1 cellular context compared by ENCODE assay signal in the genomic region with DNA sequence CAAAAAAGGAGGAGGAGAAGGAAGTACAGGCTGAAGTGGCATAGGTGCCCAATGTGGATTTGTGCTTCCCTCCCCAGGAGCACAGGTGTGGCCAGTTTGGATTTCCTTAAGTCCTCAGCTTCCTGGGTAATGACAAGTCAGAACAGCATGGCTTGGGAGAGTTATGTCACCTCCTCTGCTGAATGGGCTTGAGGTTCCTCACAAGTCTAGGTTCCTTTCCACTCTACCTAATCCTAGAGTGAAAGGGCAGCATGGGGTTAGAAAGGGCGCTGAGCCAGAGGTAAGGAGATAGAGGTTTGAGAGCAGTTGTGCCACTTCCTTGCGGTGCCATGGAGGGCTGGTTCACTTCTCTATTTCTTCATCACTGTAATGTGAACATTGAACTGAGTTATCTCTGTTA.
TF ChIP-seq lines count a peak whose summit lies in the region.

No MANE protein-coding gene starts in this region.

TF ChIP-seq in GM12878, 131 proteins besides CTCF, POLR2A, EP300 and RAD21:
- TF ChIP-seq ZNF622 (IDR thresholded peaks at IDR 0.05) (no peak), SPI1 (IDR thresholded peaks at IDR 0.05; ENCODE audit: borderline replicate concordance, insufficient read depth, low read depth, low read length) (peak; percentile 38; the same call in 1 of the 2 replicates)
